8 cellular contexts compared by ENCODE assay signal in genomic region chr4:141314627-141315026, GRCh38.
"Had no signal": no experiment of that assay in that cellular context is flagged by ENCODE, and none has a peak within 500 bp of the region (broad histone marks: within the 10 kb centered on the region; RNA-seq: fewer than 3 reads in every experiment).

No MANE protein-coding gene starts in this region.

- H3K4me3 ChIP-seq: HAP-1 had no signal

- H3K27ac Mint-ChIP-seq: HFFc6, IgD-negative memory B cell had no signal

- H3K9me3 ChIP-seq: HAP-1 had no signal

- H3K9me3 Mint-ChIP-seq: HFFc6, IgD-negative memory B cell had no signal

- DNase-seq: GOT3, H7, HFFc6, KBM-7 had no signal

- H3K4me3 Mint-ChIP-seq: HFFc6, IgD-negative memory B cell had no signal

- H3K4me1 ChIP-seq: HAP-1 had no signal

- H3K36me3 ChIP-seq: HAP-1 had no signal

- ATAC-seq: HCT116, HepG2 had no signal
